8 cellular contexts compared by ENCODE assay signal in genomic region chr2:74471332-74472065, GRCh38. TPM values are rescaled to one million over a fixed set of nuclear protein-coding genes. Genes with fewer than 3 reads are reported as not detected.
DNase-seq lines count a peak whose midpoint lies in the region; ATAC-seq and TF ChIP-seq lines count a peak whose summit lies in the region.

No MANE protein-coding gene starts in this region.

- ATAC-seq in T-helper 17 cell (no peak), foreskin keratinocyte (peak; percentile 12), HG03139 (IDR thresholded peaks at IDR 0.05; ENCODE audit: unreplicated experiment) (no peak), GM21825 (IDR thresholded peaks at IDR 0.05; ENCODE audit: unreplicated experiment) (no peak), HG03460 (IDR thresholded peaks at IDR 0.05; ENCODE audit: unreplicated experiment) (no peak)

- WGBS in sigmoid colon, 2 donors, result 17 to 58% methylated on average over 16 of the region's 16 CpGs

- peaks cover 20% of the 10 kb centered on the region for H3K4me1 Mint-ChIP-seq in T-helper 17 cell

- H3K4me1 ChIP-seq in foreskin keratinocyte (no peaks in the 10 kb centered on the region), sigmoid colon (peaks cover 0 to 23% (median 21%) of the 10 kb centered on the region in 4 donors)

- H3K4me3 Mint-ChIP-seq in T-helper 17 cell, result peak overlapping the region; percentile 94

- H3K27me3 ChIP-seq in foreskin keratinocyte (no peaks in the 10 kb centered on the region), sigmoid colon (no peaks in the 10 kb centered on the region)

- TF ChIP-seq POLR2A in sigmoid colon (IDR thresholded peaks at IDR 0.05), result no peak

- peak; percentile 5 for DNase-seq in GM13977 (ENCODE audit: low spot score)
- DNase-seq in T-helper 17 cell, result no peak
- DNase-seq in foreskin keratinocyte, result no peak
- DNase-seq in sigmoid colon, result no peak
- DNase-seq in NCI-H1436 (lab: John Stamatoyannopoulos, UW), result no peak

- H3K9me3 ChIP-seq in T-helper 17 cell (ENCODE audit: control insufficient read depth, low read length, poor library complexity, severe bottlenecking), result no peaks in the 10 kb centered on the region
- no peaks in the 10 kb centered on the region for H3K9me3 ChIP-seq in sigmoid colon

- peaks cover 2% of the 10 kb centered on the region for H3K36me3 Mint-ChIP-seq in T-helper 17 cell (ENCODE audit: low read depth)

- H3K27ac ChIP-seq in foreskin keratinocyte (peak overlapping the region; percentile 22), sigmoid colon (peak overlapping the region; percentile 85 to 92 (median 88))

- peak overlapping the region; percentile 98 for H3K27ac Mint-ChIP-seq in T-helper 17 cell

- no peak for TF ChIP-seq EP300 in sigmoid colon (IDR thresholded peaks at IDR 0.05)

- H3K27me3 Mint-ChIP-seq in T-helper 17 cell, result no peaks in the 10 kb centered on the region

- intact Hi-C loops in sigmoid colon (cut with DNase I), result loop anchor here (10.0 kb wide), 2 partner anchors 547 to 647 kb away; partner anchors contain the start of genes DGUOK and STAMBP

- TF ChIP-seq CTCF in GM13977 (IDR thresholded peaks at IDR 0.05; ENCODE audit: extremely low read depth, insufficient read depth, missing control alignments) (no peak), foreskin keratinocyte (conservative IDR thresholded peaks at IDR 0.05) (no peak), sigmoid colon (IDR thresholded peaks at IDR 0.05) (no peak)

- peaks cover 0 to 22% (median 16%) of the 10 kb centered on the region in 4 donors for H3K36me3 ChIP-seq in sigmoid colon

- peak overlapping the region; percentile 43 to 71 (median 64) for H3K4me3 ChIP-seq in sigmoid colon

- in situ Hi-C loops in GM13977 (cut with MboI; ENCODE audit: low pct_unique_long_range_greater_than_20kb, low sequenced_read_pairs, unreplicated experiment), result no loop called here

RNA-seq across cellular contexts. Expression of gene MRPL53, which starts 1.0 kb away (rescaled TPM):
- 10 to 100 TPM; 31.4 to 67.9 TPM for total RNA-seq in T-helper 17 cell
- 58.0 and 76.4 TPM in 2 replicates for total RNA-seq in foreskin keratinocyte
- polyA plus RNA-seq in foreskin keratinocyte, result 96.5 and 102 TPM in 2 replicates
- total RNA-seq in sigmoid colon, result 10 to 100 TPM; 10.2 to 77.1 (median 36.7) TPM
- polyA plus RNA-seq in sigmoid colon, result 10 to 100 TPM; 57.7 to 75.6 (median 64.7) TPM

RNA-seq across cellular contexts. Expression of gene MOGS, which starts 6.3 kb away (rescaled TPM):
- 10 to 100 TPM; 66.2 to 68.9 TPM for total RNA-seq in T-helper 17 cell
- total RNA-seq in foreskin keratinocyte, result 65.2 and 67.6 TPM in 2 replicates
- 56.3 and 57.1 TPM in 2 replicates for polyA plus RNA-seq in foreskin keratinocyte
- total RNA-seq in sigmoid colon, result 10 to 100 TPM; 21.4 to 34.3 (median 26.3) TPM
- 10 to 100 TPM in 2 of 3 donors, 1 to 10 TPM in 1; 7.8 to 44.7 (median 10.2) TPM for polyA plus RNA-seq in sigmoid colon

RNA-seq across cellular contexts. Expression of gene CCDC142, which starts 11.3 kb away (rescaled TPM):
- total RNA-seq in T-helper 17 cell (10 to 100 TPM; 13.7 to 14.7 TPM), foreskin keratinocyte (8.8 and 9.4 TPM in 2 replicates), sigmoid colon (10 to 100 TPM; 15.8 to 20.9 (median 16.8) TPM)
- polyA plus RNA-seq in foreskin keratinocyte (2.8 and 2.9 TPM in 2 replicates), sigmoid colon (10 to 100 TPM in 1 of 3 donors, 1 to 10 TPM in 2; 1.8 to 16.8 (median 2.1) TPM)

RNA-seq across cellular contexts. Expression of gene TTC31, which starts 11.4 kb away (rescaled TPM):
- total RNA-seq in T-helper 17 cell (10 to 100 TPM; 32.3 to 36.6 TPM), foreskin keratinocyte (18.7 and 19.4 TPM in 2 replicates), sigmoid colon (10 to 100 TPM; 18.9 to 29.6 (median 24.1) TPM)
- polyA plus RNA-seq in foreskin keratinocyte (14.7 and 15.2 TPM in 2 replicates), sigmoid colon (10 to 100 TPM; 12.7 to 22.4 (median 13.8) TPM)

RNA-seq across cellular contexts. Expression of gene WBP1, which starts 13.3 kb away (rescaled TPM):
- 10 to 100 TPM; 61.7 to 64.2 TPM for total RNA-seq in T-helper 17 cell
- 47.6 and 63.9 TPM in 2 replicates for total RNA-seq in foreskin keratinocyte
- 69.7 and 91.6 TPM in 2 replicates for polyA plus RNA-seq in foreskin keratinocyte
- 10 to 100 TPM; 63.1 to 89.2 (median 74.1) TPM for total RNA-seq in sigmoid colon
- 10 to 100 TPM; 59.2 to 61.3 (median 59.3) TPM for polyA plus RNA-seq in sigmoid colon
